In genomic region chr6:135002974-135003703, GRCh38 we compare ENCODE assay signal across 11 cellular contexts. TPM values are rescaled to one million over a fixed set of nuclear protein-coding genes. Genes with fewer than 3 reads are reported as not detected.
DNase-seq lines count a peak whose midpoint lies in the region; ATAC-seq, FAIRE-seq and TF ChIP-seq lines count a peak whose summit lies in the region.
"Had no signal": no experiment of that assay in that cellular context is flagged by ENCODE, and none has a peak within 500 bp of the region (broad histone marks: within the 10 kb centered on the region; RNA-seq: fewer than 3 reads in every experiment).

No MANE protein-coding gene starts in this region.

- no peaks in the 10 kb centered on the region for H3K27me3 ChIP-seq in BLaER1
- H3K27me3 ChIP-seq in spleen (replicated peaks in 1 of 7), result no peaks in the 10 kb centered on the region

- H4K20me1 ChIP-seq in BLaER1, result no peaks in the 10 kb centered on the region

- intact Hi-C loops in spleen (cut with DNase I; ENCODE audit: low total_unique reads), result no loop called here

- peak overlapping the region; percentile 50 for H3K4me2 ChIP-seq in BLaER1

- H3K4me3 Mint-ChIP-seq in T-helper 2 cell treated with Interferon-gamma antibody and Interleukin-4, amounts not matched to agents 5 μg/mL and 100 μg/mL, for 36 hours, result no peak overlapping the region

- H3K27ac ChIP-seq in BLaER1, result peak overlapping the region; percentile 45; the same call in 1 of the 2 replicates
- no peak overlapping the region for H3K27ac ChIP-seq in spleen
- H3K27ac ChIP-seq: C4-2B had no signal

- H3K36me3 ChIP-seq in BLaER1 (peaks cover 26% of the 10 kb centered on the region; the same call in 1 of the 2 replicates), spleen (peaks cover 0 to 50% (median 7%) of the 10 kb centered on the region in 6 donors)

- FAIRE-seq in H54 (lab: Jason Lieb, UNC), result no peak

- H3K27ac Mint-ChIP-seq in T-helper 2 cell treated with Interferon-gamma antibody and Interleukin-4, amounts not matched to agents 5 μg/mL and 100 μg/mL, for 36 hours, result no peak overlapping the region

- H3K9ac ChIP-seq in BLaER1, result no peak overlapping the region

- WGBS in spleen, 5 donors, result 79 to 87% (median 84%) methylated on average over 6 of the region's 6 CpGs

- peaks cover 24% of the 10 kb centered on the region for H3K4me1 Mint-ChIP-seq in T-helper 2 cell treated with Interferon-gamma antibody and Interleukin-4, amounts not matched to agents 5 μg/mL and 100 μg/mL, for 36 hours (ENCODE audit: low read depth)

- DNase-seq in H54 (ENCODE audit: insufficient read length, low spot score) (no peak), spleen (no peak)
- no peak for DNase-seq in T-helper 2 cell treated with Interferon-gamma antibody and Interleukin-4, amounts not matched to agents 5 μg/mL and 100 μg/mL, for 36 hours (ENCODE audit: low spot score)
- no peak for DNase-seq in activated CD4-positive, alpha-beta T cell treated with anti-CD3 and anti-CD28 coated beads, Interleukin-2, amount 50 U/mL, for 4 hours
- DNase-seq: NCI-H2081 treated with DMSO at 0.1 percent for 48 hours, right cardiac atrium had no signal

- ATAC-seq in GM18867 (IDR thresholded peaks at IDR 0.05; ENCODE audit: unreplicated experiment) (peak; percentile 95), HG02588 (IDR thresholded peaks at IDR 0.05; ENCODE audit: unreplicated experiment) (peak; percentile 98), HG03469 (IDR thresholded peaks at IDR 0.05; ENCODE audit: unreplicated experiment) (peak; percentile 87)
- ATAC-seq: right cardiac atrium had no signal

- no peak for TF ChIP-seq POLR2A in H54 (IDR thresholded peaks at IDR 0.05; ENCODE audit: low read depth, low read length)
- TF ChIP-seq POLR2A in spleen (IDR thresholded peaks at IDR 0.05), result no peak

- H3K4me3 ChIP-seq in BLaER1, result no peak overlapping the region
- no peak overlapping the region for H3K4me3 ChIP-seq in spleen

- H3K36me3 Mint-ChIP-seq in T-helper 2 cell treated with Interferon-gamma antibody and Interleukin-4, amounts not matched to agents 5 μg/mL and 100 μg/mL, for 36 hours (ENCODE audit: low read depth), result peaks cover 24% of the 10 kb centered on the region

- H3K9me3 Mint-ChIP-seq in T-helper 2 cell treated with Interferon-gamma antibody and Interleukin-4, amounts not matched to agents 5 μg/mL and 100 μg/mL, for 36 hours, result no peaks in the 10 kb centered on the region

- H3K9me3 ChIP-seq in BLaER1, result no peaks in the 10 kb centered on the region
- H3K9me3 ChIP-seq in spleen, result no peaks in the 10 kb centered on the region

- H3K27me3 Mint-ChIP-seq in T-helper 2 cell treated with Interferon-gamma antibody and Interleukin-4, amounts not matched to agents 5 μg/mL and 100 μg/mL, for 36 hours (ENCODE audit: low read depth), result no peaks in the 10 kb centered on the region

- TF ChIP-seq CTCF in spleen (IDR thresholded peaks at IDR 0.05 in 8 of 11, conservative IDR thresholded peaks at IDR 0.05 in 3 of 11), result no peak

- H3K4me1 ChIP-seq in BLaER1 (peaks cover 73% of the 10 kb centered on the region), spleen (peaks cover 0 to 11% (median 0%) of the 10 kb centered on the region in 6 donors)

RNA-seq across cellular contexts. Expression of gene HBS1L, which starts 51.5 kb away (rescaled TPM):
- total RNA-seq in spleen, result 10 to 100 TPM; 33.0 to 66.9 (median 53.0) TPM
- 10 to 100 TPM; 12.3 to 18.8 (median 15.0) TPM for polyA plus RNA-seq in spleen

RNA-seq across cellular contexts. Expression of gene ALDH8A1, which starts 53.2 kb away (rescaled TPM):
- total RNA-seq in spleen, result 1 to 10 TPM in 6 of 7 donors, under 1 TPM in 1; 0.52 to 5.7 (median 1.2) TPM
- polyA plus RNA-seq in spleen, result 1 to 10 TPM in 1 of 3 donors, under 1 TPM in 2; 0.64 to 1.0 (median 0.70) TPM
